ENCODE assay signal across 1 cellular context in the genomic region with DNA sequence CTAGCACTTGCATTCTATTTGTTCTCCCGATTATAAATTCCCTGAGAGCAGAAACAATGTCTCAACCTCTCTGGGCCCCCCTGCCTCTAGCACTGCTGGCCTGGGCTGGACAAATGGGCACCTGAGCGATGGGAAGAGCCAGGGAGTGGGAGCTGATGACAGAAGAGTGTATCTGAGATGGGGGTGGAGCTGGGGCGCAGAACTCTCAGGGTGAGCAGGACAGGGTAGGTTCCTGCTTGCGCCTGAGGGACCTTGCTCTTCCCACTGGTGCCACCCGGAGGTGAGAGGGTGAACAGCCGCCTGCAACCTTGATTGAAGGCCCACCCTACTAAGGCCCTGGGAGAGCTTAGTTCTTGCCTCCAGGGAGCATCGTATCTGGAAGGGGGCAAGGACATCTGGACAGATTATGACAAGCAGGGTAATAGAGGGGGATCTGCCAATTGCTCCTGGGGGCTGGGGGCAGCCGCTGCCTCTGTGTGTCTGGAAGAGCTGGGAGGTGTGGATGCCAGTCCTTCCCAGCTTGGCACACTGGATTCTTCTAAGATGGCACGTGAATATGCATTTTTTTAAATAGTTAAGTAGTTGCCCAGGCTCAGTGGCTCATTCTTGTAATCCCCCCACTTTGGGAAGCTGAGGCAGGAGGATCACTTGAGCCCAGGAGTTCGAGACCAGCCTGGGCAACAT.
TF ChIP-seq lines count a peak whose summit lies in the region.

No MANE protein-coding gene starts in this region.

TF ChIP-seq in GM23338, 12 proteins besides CTCF, POLR2A, EP300 and RAD21 (continued from another document):
- TF ChIP-seq, protein P1, sequence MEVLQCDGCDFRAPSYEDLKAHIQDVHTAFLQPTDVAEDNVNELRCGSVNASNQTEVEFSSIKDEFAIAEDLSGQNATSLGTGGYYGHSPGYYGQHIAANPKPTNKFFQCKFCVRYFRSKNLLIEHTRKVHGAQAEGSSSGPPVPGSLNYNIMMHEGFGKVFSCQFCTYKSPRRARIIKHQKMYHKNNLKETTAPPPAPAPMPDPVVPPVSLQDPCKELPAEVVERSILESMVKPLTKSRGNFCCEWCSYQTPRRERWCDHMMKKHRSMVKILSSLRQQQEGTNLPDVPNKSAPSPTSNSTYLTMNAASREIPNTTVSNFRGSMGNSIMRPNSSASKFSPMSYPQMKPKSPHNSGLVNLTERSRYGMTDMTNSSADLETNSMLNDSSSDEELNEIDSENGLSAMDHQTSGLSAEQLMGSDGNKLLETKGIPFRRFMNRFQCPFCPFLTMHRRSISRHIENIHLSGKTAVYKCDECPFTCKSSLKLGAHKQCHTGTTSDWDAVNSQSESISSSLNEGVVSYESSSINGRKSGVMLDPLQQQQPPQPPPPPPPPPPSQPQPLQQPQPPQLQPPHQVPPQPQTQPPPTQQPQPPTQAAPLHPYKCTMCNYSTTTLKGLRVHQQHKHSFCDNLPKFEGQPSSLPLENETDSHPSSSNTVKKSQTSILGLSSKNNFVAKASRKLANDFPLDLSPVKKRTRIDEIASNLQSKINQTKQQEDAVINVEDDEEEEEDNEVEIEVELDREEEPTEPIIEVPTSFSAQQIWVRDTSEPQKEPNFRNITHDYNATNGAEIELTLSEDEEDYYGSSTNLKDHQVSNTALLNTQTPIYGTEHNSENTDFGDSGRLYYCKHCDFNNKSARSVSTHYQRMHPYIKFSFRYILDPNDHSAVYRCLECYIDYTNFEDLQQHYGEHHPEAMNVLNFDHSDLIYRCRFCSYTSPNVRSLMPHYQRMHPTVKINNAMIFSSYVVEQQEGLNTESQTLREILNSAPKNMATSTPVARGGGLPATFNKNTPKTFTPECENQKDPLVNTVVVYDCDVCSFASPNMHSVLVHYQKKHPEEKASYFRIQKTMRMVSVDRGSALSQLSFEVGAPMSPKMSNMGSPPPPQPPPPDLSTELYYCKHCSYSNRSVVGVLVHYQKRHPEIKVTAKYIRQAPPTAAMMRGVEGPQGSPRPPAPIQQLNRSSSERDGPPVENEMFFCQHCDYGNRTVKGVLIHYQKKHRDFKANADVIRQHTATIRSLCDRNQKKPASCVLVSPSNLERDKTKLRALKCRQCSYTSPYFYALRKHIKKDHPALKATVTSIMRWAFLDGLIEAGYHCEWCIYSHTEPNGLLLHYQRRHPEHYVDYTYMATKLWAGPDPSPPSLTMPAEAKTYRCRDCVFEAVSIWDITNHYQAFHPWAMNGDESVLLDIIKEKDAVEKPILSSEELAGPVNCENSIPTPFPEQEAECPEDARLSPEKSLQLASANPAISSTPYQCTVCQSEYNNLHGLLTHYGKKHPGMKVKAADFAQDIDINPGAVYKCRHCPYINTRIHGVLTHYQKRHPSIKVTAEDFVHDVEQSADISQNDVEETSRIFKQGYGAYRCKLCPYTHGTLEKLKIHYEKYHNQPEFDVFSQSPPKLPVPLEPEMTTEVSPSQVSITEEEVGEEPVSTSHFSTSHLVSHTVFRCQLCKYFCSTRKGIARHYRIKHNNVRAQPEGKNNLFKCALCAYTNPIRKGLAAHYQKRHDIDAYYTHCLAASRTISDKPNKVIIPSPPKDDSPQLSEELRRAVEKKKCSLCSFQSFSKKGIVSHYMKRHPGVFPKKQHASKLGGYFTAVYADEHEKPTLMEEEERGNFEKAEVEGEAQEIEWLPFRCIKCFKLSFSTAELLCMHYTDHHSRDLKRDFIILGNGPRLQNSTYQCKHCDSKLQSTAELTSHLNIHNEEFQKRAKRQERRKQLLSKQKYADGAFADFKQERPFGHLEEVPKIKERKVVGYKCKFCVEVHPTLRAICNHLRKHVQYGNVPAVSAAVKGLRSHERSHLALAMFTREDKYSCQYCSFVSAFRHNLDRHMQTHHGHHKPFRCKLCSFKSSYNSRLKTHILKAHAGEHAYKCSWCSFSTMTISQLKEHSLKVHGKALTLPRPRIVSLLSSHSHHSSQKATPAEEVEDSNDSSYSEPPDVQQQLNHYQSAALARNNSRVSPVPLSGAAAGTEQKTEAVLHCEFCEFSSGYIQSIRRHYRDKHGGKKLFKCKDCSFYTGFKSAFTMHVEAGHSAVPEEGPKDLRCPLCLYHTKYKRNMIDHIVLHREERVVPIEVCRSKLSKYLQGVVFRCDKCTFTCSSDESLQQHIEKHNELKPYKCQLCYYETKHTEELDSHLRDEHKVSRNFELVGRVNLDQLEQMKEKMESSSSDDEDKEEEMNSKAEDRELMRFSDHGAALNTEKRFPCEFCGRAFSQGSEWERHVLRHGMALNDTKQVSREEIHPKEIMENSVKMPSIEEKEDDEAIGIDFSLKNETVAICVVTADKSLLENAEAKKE (CRISPR knock-in tag; IDR thresholded peaks at IDR 0.05): no peak
